Comparison of ENCODE assay signal across 18 cellular contexts in the genomic region with DNA sequence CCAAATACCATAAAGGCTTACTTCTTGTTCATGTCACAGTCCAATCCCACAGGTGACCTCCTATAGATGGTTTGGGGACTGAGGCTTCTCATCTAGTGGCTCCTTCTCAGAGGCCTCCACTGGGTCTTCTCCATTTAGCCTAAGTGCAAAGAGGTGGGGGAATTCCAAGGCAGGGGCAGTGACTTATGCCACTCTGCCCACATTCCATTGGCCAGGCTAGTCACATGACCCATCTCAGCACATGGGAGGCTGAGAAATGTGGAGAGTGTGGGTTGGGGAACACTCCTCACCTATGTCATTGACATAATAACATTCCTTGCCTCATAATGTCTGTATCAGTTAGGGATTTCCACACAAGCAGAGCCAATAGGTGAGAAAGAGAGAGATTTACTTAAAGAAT.
DNase-seq lines count a peak whose midpoint lies in the region; ATAC-seq and TF ChIP-seq lines count a peak whose summit lies in the region.
"Had no signal": no experiment of that assay in that cellular context is flagged by ENCODE, and none has a peak within 500 bp of the region (broad histone marks: within the 10 kb centered on the region; RNA-seq: fewer than 3 reads in every experiment).

No MANE protein-coding gene starts in this region.

- H3K27ac Mint-ChIP-seq in activated CD8-positive, alpha-beta T cell treated with anti-CD3 and anti-CD28 coated beads for 36 hours, result no peak overlapping the region
- no peak overlapping the region for H3K27ac Mint-ChIP-seq in activated CD8-positive, alpha-beta T cell treated with anti-CD3 and anti-CD28 coated beads, Interleukin-2, amount 10 ng/mL, durations not matched to agents 7 days and 5 days
- no peak overlapping the region for H3K27ac Mint-ChIP-seq in activated T-helper 17 cell treated with anti-CD3 and anti-CD28 coated beads, Interleukin-2, amount 50 U/mL, for 72 hours
- no peak overlapping the region for H3K27ac Mint-ChIP-seq in stimulated activated effector memory CD8-positive, alpha-beta T cell treated with anti-CD3 and anti-CD28 coated beads, Interleukin-12 subunit alpha, Interleukin-12 subunit beta, amount 100 ng/mL, for 72 hours
- H3K27ac Mint-ChIP-seq: CD8-positive, alpha-beta T cell had no signal

- H3K9me3 Mint-ChIP-seq in activated CD8-positive, alpha-beta T cell treated with anti-CD3 and anti-CD28 coated beads for 36 hours, result no peaks in the 10 kb centered on the region
- no peaks in the 10 kb centered on the region for H3K9me3 Mint-ChIP-seq in activated CD8-positive, alpha-beta T cell treated with anti-CD3 and anti-CD28 coated beads, Interleukin-2, amount 10 ng/mL, durations not matched to agents 7 days and 5 days (ENCODE audit: insufficient read depth)
- peaks cover 4% of the 10 kb centered on the region for H3K9me3 Mint-ChIP-seq in activated T-helper 17 cell treated with anti-CD3 and anti-CD28 coated beads, Interleukin-2, amount 50 U/mL, for 72 hours
- H3K9me3 Mint-ChIP-seq in stimulated activated effector memory CD8-positive, alpha-beta T cell treated with anti-CD3 and anti-CD28 coated beads, Interleukin-12 subunit alpha, Interleukin-12 subunit beta, amount 100 ng/mL, for 72 hours, result no peaks in the 10 kb centered on the region
- H3K9me3 Mint-ChIP-seq: CD8-positive, alpha-beta T cell had no signal

- no peaks in the 10 kb centered on the region for H3K4me1 Mint-ChIP-seq in activated CD8-positive, alpha-beta T cell treated with anti-CD3 and anti-CD28 coated beads for 36 hours (ENCODE audit: low read depth)
- no peaks in the 10 kb centered on the region for H3K4me1 Mint-ChIP-seq in activated CD8-positive, alpha-beta T cell treated with anti-CD3 and anti-CD28 coated beads, Interleukin-2, amount 10 ng/mL, durations not matched to agents 7 days and 5 days (ENCODE audit: low read depth)
- no peaks in the 10 kb centered on the region for H3K4me1 Mint-ChIP-seq in activated T-helper 17 cell treated with anti-CD3 and anti-CD28 coated beads, Interleukin-2, amount 50 U/mL, for 72 hours
- H3K4me1 Mint-ChIP-seq in stimulated activated effector memory CD8-positive, alpha-beta T cell treated with anti-CD3 and anti-CD28 coated beads, Interleukin-12 subunit alpha, Interleukin-12 subunit beta, amount 100 ng/mL, for 72 hours, result peaks cover 4% of the 10 kb centered on the region

- H3K36me3 Mint-ChIP-seq in activated CD8-positive, alpha-beta T cell treated with anti-CD3 and anti-CD28 coated beads for 36 hours (ENCODE audit: low read depth), result no peaks in the 10 kb centered on the region
- no peaks in the 10 kb centered on the region for H3K36me3 Mint-ChIP-seq in activated CD8-positive, alpha-beta T cell treated with anti-CD3 and anti-CD28 coated beads, Interleukin-2, amount 10 ng/mL, durations not matched to agents 7 days and 5 days (ENCODE audit: low read depth)
- no peaks in the 10 kb centered on the region for H3K36me3 Mint-ChIP-seq in activated T-helper 17 cell treated with anti-CD3 and anti-CD28 coated beads, Interleukin-2, amount 50 U/mL, for 72 hours (ENCODE audit: low read depth)
- no peaks in the 10 kb centered on the region for H3K36me3 Mint-ChIP-seq in stimulated activated effector memory CD8-positive, alpha-beta T cell treated with anti-CD3 and anti-CD28 coated beads, Interleukin-12 subunit alpha, Interleukin-12 subunit beta, amount 100 ng/mL, for 72 hours
- H3K36me3 Mint-ChIP-seq: CD8-positive, alpha-beta T cell had no signal

- no peak overlapping the region for H3K4me3 Mint-ChIP-seq in activated CD8-positive, alpha-beta T cell treated with anti-CD3 and anti-CD28 coated beads for 36 hours
- H3K4me3 Mint-ChIP-seq in activated CD8-positive, alpha-beta T cell treated with anti-CD3 and anti-CD28 coated beads, Interleukin-2, amount 10 ng/mL, durations not matched to agents 7 days and 5 days, result no peak overlapping the region
- no peak overlapping the region for H3K4me3 Mint-ChIP-seq in activated T-helper 17 cell treated with anti-CD3 and anti-CD28 coated beads, Interleukin-2, amount 50 U/mL, for 72 hours
- H3K4me3 Mint-ChIP-seq in stimulated activated effector memory CD8-positive, alpha-beta T cell treated with anti-CD3 and anti-CD28 coated beads, Interleukin-12 subunit alpha, Interleukin-12 subunit beta, amount 100 ng/mL, for 72 hours, result no peak overlapping the region
- H3K4me3 Mint-ChIP-seq: CD8-positive, alpha-beta T cell had no signal

- intact Hi-C loops in activated CD8-positive, alpha-beta T cell treated with anti-CD3 and anti-CD28 coated beads for 36 hours (cut with micrococcal nuclease), result no loop called here

- TF ChIP-seq CTCF in activated CD8-positive, alpha-beta T cell treated with anti-CD3 and anti-CD28 coated beads for 36 hours (IDR thresholded peaks at IDR 0.05), result no peak
- no peak for TF ChIP-seq CTCF in GM10266 (IDR thresholded peaks at IDR 0.05; ENCODE audit: control insufficient read depth, insufficient read depth, low read depth, missing control alignments)

- peak; percentile 21 for DNase-seq in activated CD8-positive, alpha-beta T cell treated with anti-CD3 and anti-CD28 coated beads for 36 hours
- DNase-seq in activated CD8-positive, alpha-beta T cell treated with anti-CD3 and anti-CD28 coated beads, Interleukin-2, amount 10 ng/mL, durations not matched to agents 7 days and 5 days, result no peak
- peak; percentile 18 for DNase-seq in GM10266 (ENCODE audit: extremely low spot score)
- DNase-seq in stimulated activated effector memory CD8-positive, alpha-beta T cell treated with anti-CD3 and anti-CD28 coated beads, Interleukin-12 subunit alpha, Interleukin-12 subunit beta, amount 100 ng/mL, for 72 hours (ENCODE audit: low spot score in 2 of 2), result no peak
- DNase-seq: AML-193; C1 segment of cervical spinal cord; CD8-positive, alpha-beta T cell; DMS153; NCI-H1105 treated with DMSO at 0.1 percent for 48 hours; NCI-H2029 treated with DMSO at 0.1 percent for 48 hours; NCI-H226; NCI-H524; NCI-H774; NK-92 treated with Interleukin-12 subunit alpha and Interleukin-12 subunit beta, amount 100 ng/mL, for 24 hours; SJCRH30 had no signal

- POLR2A ChIA-PET in activated CD8-positive, alpha-beta T cell treated with anti-CD3 and anti-CD28 coated beads for 36 hours (lab: Charles Lee), result no interaction called here
- POLR2A ChIA-PET in activated CD8-positive, alpha-beta T cell treated with anti-CD3 and anti-CD28 coated beads, Interleukin-2, amount 10 ng/mL, durations not matched to agents 7 days and 5 days (lab: Charles Lee), result no interaction called here

- H3K27me3 Mint-ChIP-seq in activated CD8-positive, alpha-beta T cell treated with anti-CD3 and anti-CD28 coated beads for 36 hours, result no peaks in the 10 kb centered on the region
- no peaks in the 10 kb centered on the region for H3K27me3 Mint-ChIP-seq in activated CD8-positive, alpha-beta T cell treated with anti-CD3 and anti-CD28 coated beads, Interleukin-2, amount 10 ng/mL, durations not matched to agents 7 days and 5 days (ENCODE audit: low read depth)
- peaks cover 4% of the 10 kb centered on the region for H3K27me3 Mint-ChIP-seq in activated T-helper 17 cell treated with anti-CD3 and anti-CD28 coated beads, Interleukin-2, amount 50 U/mL, for 72 hours

- CTCF ChIA-PET in activated CD8-positive, alpha-beta T cell treated with anti-CD3 and anti-CD28 coated beads for 36 hours (lab: Charles Lee), result no interaction called here
- CTCF ChIA-PET in activated CD8-positive, alpha-beta T cell treated with anti-CD3 and anti-CD28 coated beads, Interleukin-2, amount 10 ng/mL, durations not matched to agents 7 days and 5 days (lab: Charles Lee), result no interaction called here

- peak; percentile 39 for ATAC-seq in activated CD8-positive, alpha-beta T cell treated with anti-CD3 and anti-CD28 coated beads for 36 hours
- ATAC-seq in activated CD8-positive, alpha-beta T cell treated with anti-CD3 and anti-CD28 coated beads, Interleukin-2, amount 10 ng/mL, durations not matched to agents 7 days and 5 days, result no peak
- peak; percentile 67 for ATAC-seq in activated T-helper 17 cell treated with anti-CD3 and anti-CD28 coated beads, Interleukin-2, amount 50 U/mL, for 72 hours (replicated peaks)
- peak; percentile 51 for ATAC-seq in stimulated activated effector memory CD8-positive, alpha-beta T cell treated with anti-CD3 and anti-CD28 coated beads, Interleukin-12 subunit alpha, Interleukin-12 subunit beta, amount 100 ng/mL, for 72 hours
- ATAC-seq in GM19324 (IDR thresholded peaks at IDR 0.05; ENCODE audit: low FRiP score, unreplicated experiment) (no peak), HG03520 (IDR thresholded peaks at IDR 0.05; ENCODE audit: unreplicated experiment) (no peak)
- ATAC-seq: CD8-positive, alpha-beta T cell had no signal

Comparison
In these comparisons a context has a peak if more than half of its experiments do, and no peak if none do; other contexts are left out.
1. ATAC-seq: peak in activated CD8-positive, alpha-beta T cell treated with anti-CD3 and anti-CD28 coated beads for 36 hours (single experiment), activated T-helper 17 cell treated with anti-CD3 and anti-CD28 coated beads, Interleukin-2, amount 50 U/mL, for 72 hours (single experiment) and stimulated activated effector memory CD8-positive, alpha-beta T cell treated with anti-CD3 and anti-CD28 coated beads, Interleukin-12 subunit alpha, Interleukin-12 subunit beta, amount 100 ng/mL, for 72 hours (single experiment); none in activated CD8-positive, alpha-beta T cell treated with anti-CD3 and anti-CD28 coated beads, Interleukin-2, amount 10 ng/mL, durations not matched to agents 7 days and 5 days (single experiment), GM19324 (single experiment) and HG03520 (single experiment).
2. DNase-seq: peak in activated CD8-positive, alpha-beta T cell treated with anti-CD3 and anti-CD28 coated beads for 36 hours (single experiment) and GM10266 (single experiment); none in activated CD8-positive, alpha-beta T cell treated with anti-CD3 and anti-CD28 coated beads, Interleukin-2, amount 10 ng/mL, durations not matched to agents 7 days and 5 days (single experiment) and stimulated activated effector memory CD8-positive, alpha-beta T cell treated with anti-CD3 and anti-CD28 coated beads, Interleukin-12 subunit alpha, Interleukin-12 subunit beta, amount 100 ng/mL, for 72 hours (0 of 2).